ENCODE assay signal across 35 cellular contexts in genomic region chr20:20432618-20433286, GRCh38.
"Had no signal": no experiment of that assay in that cellular context is flagged by ENCODE, and none has a peak within 500 bp of the region (broad histone marks: within the 10 kb centered on the region; RNA-seq: fewer than 3 reads in every experiment).

No MANE protein-coding gene starts in this region.

- H3K27ac ChIP-seq: adrenal gland, body of pancreas, esophagus muscularis mucosa, foreskin keratinocyte, gastrocnemius medialis, heart left ventricle had no signal

- H3K36me3 Mint-ChIP-seq: activated CD8-positive, alpha-beta memory T cell treated with anti-CD3 and anti-CD28 coated beads, Interleukin-2, amount 10 ng/mL, durations not matched to agents 7 days and 5 days had no signal

- H3K36me3 ChIP-seq: adrenal gland, gastrocnemius medialis had no signal

- H3K9me3 ChIP-seq: adrenal gland, body of pancreas, esophagus muscularis mucosa, gastrocnemius medialis, heart left ventricle had no signal

- H3K4me3 ChIP-seq: adrenal gland, body of pancreas, esophagus muscularis mucosa, gastrocnemius medialis, heart left ventricle had no signal

- H3K27me3 Mint-ChIP-seq: activated CD4-positive, alpha-beta memory T cell treated with anti-CD3 and anti-CD28 coated beads for 36 hours; activated CD4-positive, alpha-beta T cell treated with anti-CD3 and anti-CD28 coated beads for 36 hours; activated CD4-positive, alpha-beta T cell treated with anti-CD3 and anti-CD28 coated beads, Interleukin-2, amount 10 ng/mL, durations not matched to agents 24 days and 14 days; activated CD8-positive, alpha-beta memory T cell treated with anti-CD3 and anti-CD28 coated beads, Interleukin-2, amount 10 ng/mL, durations not matched to agents 7 days and 5 days; activated naive CD4-positive, alpha-beta T cell treated with anti-CD3 and anti-CD28 coated beads, Interleukin-2, amount 50 U/mL, for 24 hours; activated naive CD8-positive, alpha-beta T cell treated with anti-CD3 and anti-CD28 coated beads for 36 hours; activated naive CD8-positive, alpha-beta T cell treated with anti-CD3 and anti-CD28 coated beads, Interleukin-2, amount 50 U/mL, for 24 hours; effector memory CD8-positive, alpha-beta T cell; T-helper 17 cell had no signal

- H3K4me1 ChIP-seq: adrenal gland, body of pancreas, esophagus muscularis mucosa, foreskin keratinocyte, heart left ventricle had no signal

- H3K9me3 Mint-ChIP-seq: activated CD4-positive, alpha-beta memory T cell treated with anti-CD3 and anti-CD28 coated beads for 36 hours; activated CD4-positive, alpha-beta T cell treated with anti-CD3 and anti-CD28 coated beads, Interleukin-2, amount 10 ng/mL, durations not matched to agents 24 days and 14 days; activated naive CD4-positive, alpha-beta T cell treated with anti-CD3 and anti-CD28 coated beads for 36 hours; activated naive CD4-positive, alpha-beta T cell treated with anti-CD3 and anti-CD28 coated beads, Interleukin-2, amount 50 U/mL, for 24 hours; activated naive CD8-positive, alpha-beta T cell treated with anti-CD3 and anti-CD28 coated beads for 36 hours; activated naive CD8-positive, alpha-beta T cell treated with anti-CD3 and anti-CD28 coated beads, Interleukin-2, amount 50 U/mL, for 24 hours; activated T-helper 1 cell treated with anti-CD3 and anti-CD28 coated beads, Interleukin-12 subunit alpha, Interleukin-12 subunit beta, Interleukin-2, Interleukin-4 antibody, amounts not matched to agents 30 ng/mL and 10 ng/mL and 1 ng/mL, durations not matched to agents 14 hours and 24 hours and 36 hours; activated T-helper 2 cell treated with anti-CD3 and anti-CD28 coated beads, Interferon-gamma antibody, Interleukin-2, Interleukin-4, amounts not matched to agents 10 μg/mL and 5 μg/mL and 100 μg/mL, durations not matched to agents 14 hours and 24 hours and 36 hours; effector memory CD8-positive, alpha-beta T cell; T-helper 2 cell treated with Interferon-gamma antibody and Interleukin-4, amounts not matched to agents 5 μg/mL and 100 μg/mL, for 36 hours had no signal

- FAIRE-seq: colon had no signal

- H3K4me3 Mint-ChIP-seq: activated CD4-positive, alpha-beta memory T cell treated with anti-CD3 and anti-CD28 coated beads for 36 hours; activated CD4-positive, alpha-beta T cell treated with anti-CD3 and anti-CD28 coated beads for 36 hours; activated CD4-positive, alpha-beta T cell treated with anti-CD3 and anti-CD28 coated beads, Interleukin-2, amount 10 ng/mL, durations not matched to agents 24 days and 14 days; activated CD8-positive, alpha-beta memory T cell treated with anti-CD3 and anti-CD28 coated beads, Interleukin-2, amount 10 ng/mL, durations not matched to agents 7 days and 5 days; activated CD8-positive, alpha-beta T cell treated with anti-CD3 and anti-CD28 coated beads, Interleukin-2, amount 10 ng/mL, durations not matched to agents 7 days and 5 days; activated naive CD4-positive, alpha-beta T cell treated with anti-CD3 and anti-CD28 coated beads for 36 hours; activated naive CD4-positive, alpha-beta T cell treated with anti-CD3 and anti-CD28 coated beads, Interleukin-2, amount 50 U/mL, for 24 hours; activated naive CD8-positive, alpha-beta T cell treated with anti-CD3 and anti-CD28 coated beads for 36 hours; activated naive CD8-positive, alpha-beta T cell treated with anti-CD3 and anti-CD28 coated beads, Interleukin-2, amount 50 U/mL, for 24 hours; activated T-helper 1 cell treated with anti-CD3 and anti-CD28 coated beads, Interleukin-12 subunit alpha, Interleukin-12 subunit beta, Interleukin-2, Interleukin-4 antibody, amounts not matched to agents 30 ng/mL and 10 ng/mL and 1 ng/mL, durations not matched to agents 14 hours and 24 hours and 36 hours; effector memory CD8-positive, alpha-beta T cell; T-helper 17 cell; T-helper 2 cell treated with Interferon-gamma antibody and Interleukin-4, amounts not matched to agents 5 μg/mL and 100 μg/mL, for 36 hours had no signal

- H3K27me3 ChIP-seq: adrenal gland, body of pancreas, esophagus muscularis mucosa, foreskin keratinocyte, gastrocnemius medialis, heart left ventricle had no signal

- DNase-seq: activated CD4-positive, alpha-beta memory T cell treated with anti-CD3 and anti-CD28 coated beads for 36 hours; activated CD4-positive, alpha-beta T cell treated with anti-CD3 and anti-CD28 coated beads for 36 hours; activated CD4-positive, alpha-beta T cell treated with anti-CD3 and anti-CD28 coated beads, Interleukin-2, amount 10 ng/mL, durations not matched to agents 24 days and 14 days; activated CD4-positive, CD25-positive, alpha-beta regulatory T cell; activated CD4-positive, CD25-positive, alpha-beta regulatory T cell treated with anti-CD3 and anti-CD28 coated beads, Interleukin-2, amount 50 U/mL, for 72 hours; activated CD8-positive, alpha-beta memory T cell treated with anti-CD3 and anti-CD28 coated beads, Interleukin-2, amount 10 ng/mL, durations not matched to agents 7 days and 5 days; activated CD8-positive, alpha-beta memory T cell treated with anti-CD3 and anti-CD28 coated beads, Interleukin-2, amount 50 U/mL, for 4 hours; activated CD8-positive, alpha-beta T cell treated with anti-CD3 and anti-CD28 coated beads, Interleukin-2, amount 10 ng/mL, durations not matched to agents 7 days and 5 days; activated effector memory CD4-positive, alpha-beta T cell treated with anti-CD3 and anti-CD28 coated beads, Interleukin-2, amount 50 U/mL, for 16 hours; activated naive CD4-positive, alpha-beta T cell treated with anti-CD3 and anti-CD28 coated beads for 36 hours; activated naive CD8-positive, alpha-beta T cell treated with anti-CD3 and anti-CD28 coated beads for 36 hours; activated naive CD8-positive, alpha-beta T cell treated with anti-CD3 and anti-CD28 coated beads, Interleukin-2, amount 50 U/mL, for 24 hours; activated T-cell treated with anti-CD3 and anti-CD28 coated beads, Interleukin-2, amount 50 U/mL, for 1 hour; activated T-cell treated with anti-CD3 and anti-CD28 coated beads, Interleukin-2, amount 50 U/mL, for 48 hours; adrenal gland; amygdala; aorta; body of pancreas; caudate nucleus; cortex of kidney; dermis blood vessel endothelial cell; effector CD4-positive, alpha-beta T cell; effector memory CD8-positive, alpha-beta T cell; erythroblast; foreskin keratinocyte; gastrocnemius medialis; glutamatergic neuron; heart left ventricle; T-helper 17 cell had no signal

- H3K27ac Mint-ChIP-seq: activated CD4-positive, alpha-beta memory T cell treated with anti-CD3 and anti-CD28 coated beads for 36 hours; activated CD4-positive, alpha-beta T cell treated with anti-CD3 and anti-CD28 coated beads for 36 hours; activated CD4-positive, alpha-beta T cell treated with anti-CD3 and anti-CD28 coated beads, Interleukin-2, amount 10 ng/mL, durations not matched to agents 24 days and 14 days; activated CD8-positive, alpha-beta memory T cell treated with anti-CD3 and anti-CD28 coated beads, Interleukin-2, amount 10 ng/mL, durations not matched to agents 7 days and 5 days; activated CD8-positive, alpha-beta T cell treated with anti-CD3 and anti-CD28 coated beads, Interleukin-2, amount 10 ng/mL, durations not matched to agents 7 days and 5 days; activated naive CD4-positive, alpha-beta T cell treated with anti-CD3 and anti-CD28 coated beads for 36 hours; activated naive CD4-positive, alpha-beta T cell treated with anti-CD3 and anti-CD28 coated beads, Interleukin-2, amount 50 U/mL, for 24 hours; activated naive CD8-positive, alpha-beta T cell treated with anti-CD3 and anti-CD28 coated beads for 36 hours; activated naive CD8-positive, alpha-beta T cell treated with anti-CD3 and anti-CD28 coated beads, Interleukin-2, amount 50 U/mL, for 24 hours; activated T-helper 1 cell treated with anti-CD3 and anti-CD28 coated beads, Interleukin-12 subunit alpha, Interleukin-12 subunit beta, Interleukin-2, Interleukin-4 antibody, amounts not matched to agents 30 ng/mL and 10 ng/mL and 1 ng/mL, durations not matched to agents 14 hours and 24 hours and 36 hours; activated T-helper 2 cell treated with anti-CD3 and anti-CD28 coated beads, Interferon-gamma antibody, Interleukin-2, Interleukin-4, amounts not matched to agents 10 μg/mL and 5 μg/mL and 100 μg/mL, durations not matched to agents 14 hours and 24 hours and 36 hours; T-helper 2 cell treated with Interferon-gamma antibody and Interleukin-4, amounts not matched to agents 5 μg/mL and 100 μg/mL, for 36 hours had no signal

- H3K4me1 Mint-ChIP-seq: activated CD8-positive, alpha-beta memory T cell treated with anti-CD3 and anti-CD28 coated beads, Interleukin-2, amount 10 ng/mL, durations not matched to agents 7 days and 5 days; activated naive CD4-positive, alpha-beta T cell treated with anti-CD3 and anti-CD28 coated beads, Interleukin-2, amount 50 U/mL, for 24 hours had no signal

- ATAC-seq: activated CD4-positive, alpha-beta T cell treated with anti-CD3 and anti-CD28 coated beads for 36 hours; activated CD8-positive, alpha-beta memory T cell treated with anti-CD3 and anti-CD28 coated beads, Interleukin-2, amount 10 ng/mL, durations not matched to agents 7 days and 5 days; activated CD8-positive, alpha-beta T cell treated with anti-CD3 and anti-CD28 coated beads, Interleukin-2, amount 10 ng/mL, durations not matched to agents 7 days and 5 days; activated naive CD8-positive, alpha-beta T cell treated with anti-CD3 and anti-CD28 coated beads, Interleukin-2, amount 50 U/mL, for 24 hours; body of pancreas; effector memory CD8-positive, alpha-beta T cell; foreskin keratinocyte; gastrocnemius medialis; heart left ventricle; T-helper 17 cell had no signal
